In genomic region chr5:88662801-88663360, GRCh38 we compare ENCODE assay signal across 16 cellular contexts.
"Had no signal": no experiment of that assay in that cellular context is flagged by ENCODE, and none has a peak within 500 bp of the region (broad histone marks: within the 10 kb centered on the region; RNA-seq: fewer than 3 reads in every experiment).

No MANE protein-coding gene starts in this region.

- H3K4me3 ChIP-seq: cardiac muscle cell, lower lobe of right lung, tibial artery had no signal

- H3K36me3 Mint-ChIP-seq: mesothelial cell of epicardium had no signal

- H3K9me3 ChIP-seq: lower lobe of right lung, tibial artery had no signal

- DNase-seq: activated CD4-positive, alpha-beta T cell treated with anti-CD3 and anti-CD28 coated beads, Interleukin-2, amount 50 U/mL, for 48 hours; activated CD8-positive, alpha-beta memory T cell treated with anti-CD3 and anti-CD28 coated beads, Interleukin-2, amount 10 ng/mL, durations not matched to agents 7 days and 5 days; activated effector memory CD4-positive, alpha-beta T cell treated with anti-CD3 and anti-CD28 coated beads, Interleukin-2, amount 50 U/mL, for 16 hours; activated T-cell treated with anti-CD3 and anti-CD28 coated beads, Interleukin-2, amount 50 U/mL, for 4 hours; amniotic stem cell; cortex of kidney; lower lobe of right lung; right cardiac atrium; small intestine; tibial artery had no signal

- H3K4me3 Mint-ChIP-seq: activated CD8-positive, alpha-beta memory T cell treated with anti-CD3 and anti-CD28 coated beads, Interleukin-2, amount 10 ng/mL, durations not matched to agents 7 days and 5 days; activated T-cell treated with anti-CD3 and anti-CD28 coated beads, Interleukin-2, amount 50 U/mL, for 4 hours; mesothelial cell of epicardium; T-helper 2 cell treated with Interferon-gamma antibody and Interleukin-4, amounts not matched to agents 5 μg/mL and 100 μg/mL, for 36 hours had no signal

- ATAC-seq: activated CD4-positive, CD25-positive, alpha-beta regulatory T cell treated with anti-CD3 and anti-CD28 coated beads, Interleukin-2, amount 50 U/mL, for 24 hours; activated CD8-positive, alpha-beta memory T cell treated with anti-CD3 and anti-CD28 coated beads, Interleukin-2, amount 10 ng/mL, durations not matched to agents 7 days and 5 days; activated naive CD4-positive, alpha-beta T cell treated with anti-CD3 and anti-CD28 coated beads, Interleukin-2, amount 50 U/mL, for 72 hours; activated T-cell treated with anti-CD3 and anti-CD28 coated beads, Interleukin-2, amount 50 U/mL, for 4 hours; lower lobe of right lung; right cardiac atrium had no signal

- H3K27ac Mint-ChIP-seq: activated CD8-positive, alpha-beta memory T cell treated with anti-CD3 and anti-CD28 coated beads, Interleukin-2, amount 10 ng/mL, durations not matched to agents 7 days and 5 days; activated naive CD4-positive, alpha-beta T cell treated with anti-CD3 and anti-CD28 coated beads, Interleukin-2, amount 50 U/mL, for 72 hours; mesothelial cell of epicardium; progenitor cell of endocrine pancreas; T-helper 2 cell treated with Interferon-gamma antibody and Interleukin-4, amounts not matched to agents 5 μg/mL and 100 μg/mL, for 36 hours had no signal

- H3K27ac ChIP-seq: cardiac muscle cell, lower lobe of right lung, tibial artery had no signal

- H3K9me3 Mint-ChIP-seq: mesothelial cell of epicardium; T-helper 2 cell treated with Interferon-gamma antibody and Interleukin-4, amounts not matched to agents 5 μg/mL and 100 μg/mL, for 36 hours had no signal

- H3K36me3 ChIP-seq: cardiac muscle cell, lower lobe of right lung, tibial artery had no signal
